ENCODE assay signal across 25 cellular contexts in the genomic region with DNA sequence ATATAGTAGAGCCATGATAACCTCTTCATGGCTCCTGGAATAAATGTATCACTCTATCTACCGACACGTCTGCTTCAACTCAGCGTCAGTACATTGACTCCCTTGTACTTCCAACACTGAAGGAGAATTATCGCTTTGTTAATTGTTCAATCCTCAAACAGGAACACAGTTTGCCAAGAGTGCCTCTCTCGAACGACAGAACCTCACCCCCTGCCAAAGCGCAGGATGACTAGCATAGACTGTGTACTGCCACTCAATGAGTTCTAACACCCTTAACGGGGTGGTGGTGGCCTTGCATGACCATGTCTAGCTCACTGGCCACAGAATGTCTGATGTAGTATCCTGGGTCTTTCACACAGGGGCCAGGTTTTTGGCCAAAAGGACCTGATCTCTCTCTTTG.
"Had no signal": no experiment of that assay in that cellular context is flagged by ENCODE, and none has a peak within 500 bp of the region (broad histone marks: within the 10 kb centered on the region; RNA-seq: fewer than 3 reads in every experiment).

No MANE protein-coding gene starts in this region.

- H3K27me3 ChIP-seq: adrenal gland, ascending aorta, esophagus squamous epithelium, gastrocnemius medialis, heart left ventricle, pancreas, sigmoid colon, upper lobe of left lung had no signal

- DNase-seq: activated naive CD4-positive, alpha-beta T cell; activated T-cell treated with anti-CD3 and anti-CD28 coated beads, Interleukin-2, amount 50 U/mL, for 1 hour; adrenal gland; effector memory CD8-positive, alpha-beta T cell; esophagus squamous epithelium; gastrocnemius medialis; heart left ventricle; kidney; pancreas; sigmoid colon; stimulated activated CD4-positive, alpha-beta T cell treated with anti-CD3 and anti-CD28 coated beads, Interleukin-15, amount 100 ng/mL, for 24 hours; T1000; upper lobe of left lung had no signal

- H3K36me3 ChIP-seq: adrenal gland, ascending aorta, esophagus squamous epithelium, gastrocnemius medialis, heart left ventricle, pancreas, sigmoid colon, thoracic aorta, upper lobe of left lung had no signal

- H3K4me2 ChIP-seq: smooth muscle cell had no signal

- H3K9me3 ChIP-seq: adrenal gland, ascending aorta, esophagus squamous epithelium, gastrocnemius medialis, heart left ventricle, pancreas, sigmoid colon, thoracic aorta, upper lobe of left lung had no signal

- H3K4me1 ChIP-seq: adrenal gland, ascending aorta, esophagus squamous epithelium, pancreas, upper lobe of left lung had no signal

- H3K4me3 ChIP-seq: adrenal gland, ascending aorta, esophagus squamous epithelium, gastrocnemius medialis, heart left ventricle, lung, pancreas, sigmoid colon, smooth muscle cell, thoracic aorta, upper lobe of left lung had no signal

- H3K27ac ChIP-seq: adrenal gland, ascending aorta, gastrocnemius medialis, heart left ventricle, pancreas, sigmoid colon, thoracic aorta, upper lobe of left lung had no signal

- H3K36me3 Mint-ChIP-seq: activated naive CD8-positive, alpha-beta T cell; mesothelial cell of epicardium; natural killer cell treated with Interleukin-12 subunit alpha and Interleukin-12 subunit beta and Interleukin-15 and Interleukin-18, amount 100 ng/mL, for 72 hours; stimulated activated memory B cell treated with anti-CD40 and anti-IgM and Interleukin-4, amounts not matched to agents 10 μg/mL and 1 μg/mL and 100 μg/mL, for 72 hours had no signal

- H3K27ac Mint-ChIP-seq: activated naive CD8-positive, alpha-beta T cell; activated T-helper 17 cell treated with anti-CD3 and anti-CD28 coated beads, Interleukin-2, amount 50 U/mL, for 72 hours; effector memory CD8-positive, alpha-beta T cell; mesothelial cell of epicardium; natural killer cell treated with Interleukin-12 subunit alpha and Interleukin-12 subunit beta and Interleukin-15 and Interleukin-18, amount 100 ng/mL, for 72 hours; stimulated activated memory B cell treated with anti-CD40 and anti-IgM and Interleukin-4, amounts not matched to agents 10 μg/mL and 1 μg/mL and 100 μg/mL, for 72 hours; T-helper 1 cell treated with Interleukin-12 subunit alpha and Interleukin-12 subunit beta and Interleukin-4 antibody, amounts not matched to agents 30 μg/mL and 1 μg/mL, for 36 hours; WTC11 had no signal

- H3K4me3 Mint-ChIP-seq: activated naive CD8-positive, alpha-beta T cell; activated T-helper 17 cell treated with anti-CD3 and anti-CD28 coated beads, Interleukin-2, amount 50 U/mL, for 72 hours; central memory CD8-positive, alpha-beta T cell; effector memory CD8-positive, alpha-beta T cell; mesothelial cell of epicardium; natural killer cell treated with Interleukin-12 subunit alpha and Interleukin-12 subunit beta and Interleukin-15 and Interleukin-18, amount 100 ng/mL, for 72 hours; stimulated activated memory B cell treated with anti-CD40 and anti-IgM and Interleukin-4, amounts not matched to agents 10 μg/mL and 1 μg/mL and 100 μg/mL, for 72 hours; T-helper 1 cell treated with Interleukin-12 subunit alpha and Interleukin-12 subunit beta and Interleukin-4 antibody, amounts not matched to agents 30 μg/mL and 1 μg/mL, for 36 hours; WTC11 had no signal

- H3K9me3 Mint-ChIP-seq: activated T-helper 17 cell treated with anti-CD3 and anti-CD28 coated beads, Interleukin-2, amount 50 U/mL, for 72 hours; central memory CD8-positive, alpha-beta T cell; effector memory CD8-positive, alpha-beta T cell; mesothelial cell of epicardium; natural killer cell treated with Interleukin-12 subunit alpha and Interleukin-12 subunit beta and Interleukin-15 and Interleukin-18, amount 100 ng/mL, for 72 hours; stimulated activated memory B cell treated with anti-CD40 and anti-IgM and Interleukin-4, amounts not matched to agents 10 μg/mL and 1 μg/mL and 100 μg/mL, for 72 hours; T-helper 1 cell treated with Interleukin-12 subunit alpha and Interleukin-12 subunit beta and Interleukin-4 antibody, amounts not matched to agents 30 μg/mL and 1 μg/mL, for 36 hours had no signal

- H3K4me1 Mint-ChIP-seq: activated T-helper 17 cell treated with anti-CD3 and anti-CD28 coated beads, Interleukin-2, amount 50 U/mL, for 72 hours; central memory CD8-positive, alpha-beta T cell; stimulated activated memory B cell treated with anti-CD40 and anti-IgM and Interleukin-4, amounts not matched to agents 10 μg/mL and 1 μg/mL and 100 μg/mL, for 72 hours had no signal
